Comparison of ENCODE assay signal across 19 cellular contexts in genomic region chr1:61130338-61131000, GRCh38. TPM values are rescaled to one million over a fixed set of nuclear protein-coding genes. Genes with fewer than 3 reads are reported as not detected.
DNase-seq lines count a peak whose midpoint lies in the region; ATAC-seq, FAIRE-seq and TF ChIP-seq lines count a peak whose summit lies in the region.
"Had no signal": no experiment of that assay in that cellular context is flagged by ENCODE, and none has a peak within 500 bp of the region (broad histone marks: within the 10 kb centered on the region; RNA-seq: fewer than 3 reads in every experiment).

No MANE protein-coding gene starts in this region.

- H3K4me3 ChIP-seq in HepG2 (replicated peaks in 1 of 3; ENCODE audit: insufficient read depth in 1 of 3, low read depth in 2 of 3, low read length in 3 of 3) (no peak overlapping the region), right lobe of liver (no peak overlapping the region), Karpas-422 (ENCODE audit: low read length) (no peak overlapping the region), thyroid gland (replicated peaks in 1 of 3) (no peak overlapping the region)
- H3K4me3 ChIP-seq: A549, GM23248 had no signal

- H3K36me3 Mint-ChIP-seq in mesothelial cell of epicardium, result peaks cover 6% of the 10 kb centered on the region
- H3K36me3 Mint-ChIP-seq: CD14-positive monocyte; CD8-positive, alpha-beta T cell had no signal

- H3K4me1 Mint-ChIP-seq in mesothelial cell of epicardium, result peaks cover 53% of the 10 kb centered on the region

- POLR2A ChIA-PET in HepG2 (lab: Yijun Ruan, JAX), result no interaction called here

- peak overlapping the region; percentile 39 for H3K27ac Mint-ChIP-seq in mesothelial cell of epicardium
- H3K27ac Mint-ChIP-seq: CD14-positive monocyte; CD8-positive, alpha-beta T cell had no signal

- TF ChIP-seq RAD21 in HepG2 (CRISPR knock-in tag; IDR thresholded peaks at IDR 0.05), result no peak

- H3K4me2 ChIP-seq in HepG2 (ENCODE audit: low read depth, low read length) (no peak overlapping the region), Karpas-422 (ENCODE audit: low read depth, low read length, poor library complexity, severe bottlenecking) (no peak overlapping the region)

- peaks cover 28% of the 10 kb centered on the region for H3K4me1 ChIP-seq in HepG2 (ENCODE audit: insufficient read depth, low read length)
- H3K4me1 ChIP-seq in right lobe of liver, result peaks cover 0 to 31% (median 7%) of the 10 kb centered on the region in 4 donors
- H3K4me1 ChIP-seq in Karpas-422 (ENCODE audit: low read length), result peaks cover 51% of the 10 kb centered on the region
- H3K4me1 ChIP-seq in thyroid gland, result peaks cover 51 to 62% of the 10 kb centered on the region in 2 donors

- ATAC-seq in HepG2, result no peak
- ATAC-seq in right lobe of liver, result no peak
- ATAC-seq in GM18870 (IDR thresholded peaks at IDR 0.05; ENCODE audit: unreplicated experiment), result no peak
- ATAC-seq: A549; CD8-positive, alpha-beta T cell had no signal

- TSS peak; percentile 3 for BruUV-seq in HepG2 (replicated peaks; lab: Mats Ljungman, UMichigan)

- no peak overlapping the region for H3K4me3 Mint-ChIP-seq in mesothelial cell of epicardium
- H3K4me3 Mint-ChIP-seq: CD14-positive monocyte; CD8-positive, alpha-beta T cell had no signal

- no peak overlapping the region for H2AFZ ChIP-seq in HepG2 (ENCODE audit: low read length)
- H2AFZ ChIP-seq in Karpas-422 (ENCODE audit: low read length), result no peak overlapping the region
- H2AFZ ChIP-seq: GM23248 had no signal

- H3K79me2 ChIP-seq in HepG2 (ENCODE audit: insufficient read depth, low read length), result peaks cover 91% of the 10 kb centered on the region
- H3K79me2 ChIP-seq in Karpas-422 (ENCODE audit: low read length), result peaks cover 27% of the 10 kb centered on the region

- TF ChIP-seq POLR2A in HepG2 (IDR thresholded peaks at IDR 0.05; ENCODE audit: insufficient read depth in 1 of 2, low read depth in 2 of 2, low read length in 2 of 2) (no peak), right lobe of liver (IDR thresholded peaks at IDR 0.05) (no peak), thyroid gland (IDR thresholded peaks at IDR 0.05) (no peak)

- H3K9ac ChIP-seq in HepG2 (ENCODE audit: insufficient read depth, low read depth, low read length) (no peak overlapping the region), Karpas-422 (ENCODE audit: low read length) (no peak overlapping the region)
- H3K9ac ChIP-seq: GM23248 had no signal

- intact Hi-C loops in HepG2 (cut with micrococcal nuclease; ENCODE audit: unreplicated experiment) (no loop called here), right lobe of liver (cut with DNase I) (no loop called here), thyroid gland (cut with DNase I) (no loop called here)

- CTCF ChIA-PET in HepG2 (lab: Yijun Ruan, JAX; ENCODE audit: low intra/inter-chr PET ratio, low total read pairs), result no interaction called here

- H3K9me2 ChIP-seq in Karpas-422 (replicated peaks; ENCODE audit: insufficient read depth, low read length), result no peaks in the 10 kb centered on the region

- H3K9me3 ChIP-seq in HepG2 (ENCODE audit: low read length), result no peaks in the 10 kb centered on the region
- no peaks in the 10 kb centered on the region for H3K9me3 ChIP-seq in right lobe of liver
- no peaks in the 10 kb centered on the region for H3K9me3 ChIP-seq in Karpas-422 (ENCODE audit: low read length)
- H3K9me3 ChIP-seq in thyroid gland, result no peaks in the 10 kb centered on the region
- H3K9me3 ChIP-seq: A549 had no signal

- TF ChIP-seq CTCF in HepG2 (CRISPR knock-in tag; IDR thresholded peaks at IDR 0.05) (no peak), right lobe of liver (IDR thresholded peaks at IDR 0.05) (no peak), mesothelial cell of epicardium (IDR thresholded peaks at IDR 0.05; ENCODE audit: unreplicated experiment) (no peak), thyroid gland (IDR thresholded peaks at IDR 0.05) (no peak)

- H3K27ac ChIP-seq in HepG2 (ENCODE audit: extremely low read length, insufficient read depth, low read length), result no peak overlapping the region
- no peak overlapping the region for H3K27ac ChIP-seq in right lobe of liver
- H3K27ac ChIP-seq in Karpas-422 (ENCODE audit: low read length), result 0 out of 2 replicates have a peak overlapping the region, but pooled peaks have one; percentile 35
- peak overlapping the region in 2 of 3 donors; percentile 1 to 30 for H3K27ac ChIP-seq in thyroid gland
- H3K27ac ChIP-seq: GM23248 had no signal

- H3K27me3 ChIP-seq in HepG2 (ENCODE audit: control insufficient read depth in 1 of 2, insufficient read depth in 2 of 2, low read length in 2 of 2), result no peaks in the 10 kb centered on the region
- no peaks in the 10 kb centered on the region for H3K27me3 ChIP-seq in right lobe of liver
- H3K27me3 ChIP-seq in Karpas-422 (ENCODE audit: low read length), result no peaks in the 10 kb centered on the region
- no peaks in the 10 kb centered on the region for H3K27me3 ChIP-seq in thyroid gland

- FAIRE-seq in HepG2 (lab: Jason Lieb, UNC), result no peak
- FAIRE-seq: A549, D721Med, GM18507, H54, HTR-8/SVneo had no signal

- in situ Hi-C loops in HepG2 (cut with HindIII; ENCODE audit: extremely low pct_ligation_motif_present, low pct_unique_long_range_greater_than_20kb), result no loop called here

- H3K36me3 ChIP-seq in HepG2 (replicated peaks in 1 of 2; ENCODE audit: control insufficient read depth in 1 of 2, insufficient read depth in 2 of 2, low read length in 2 of 2) (peaks cover 0 to 10% of the 10 kb centered on the region in 2 experiments; a peak in 2 of 5 replicates), right lobe of liver (no peaks in the 10 kb centered on the region), Karpas-422 (ENCODE audit: insufficient read depth, low read length) (no peaks in the 10 kb centered on the region), thyroid gland (no peaks in the 10 kb centered on the region)

- H3K27me3 Mint-ChIP-seq in mesothelial cell of epicardium (ENCODE audit: low read depth), result no peaks in the 10 kb centered on the region

- H4K20me1 ChIP-seq in HepG2 (ENCODE audit: insufficient read depth, low read length) (peaks cover 6% of the 10 kb centered on the region), Karpas-422 (ENCODE audit: insufficient read depth, low read depth, low read length) (no peaks in the 10 kb centered on the region)

- DNase-seq in HepG2 (ENCODE audit: low spot score) (no peak), right lobe of liver (no peak), Karpas-422 (no peak), mesothelial cell of epicardium (ENCODE audit: low spot score in 2 of 2, unreplicated experiment in 2 of 2) (no peak), thyroid gland (no peak), NCI-H526 (lab: John Stamatoyannopoulos, UW) (no peak), superior temporal gyrus (ENCODE audit: extremely low spot score) (no peak)
- DNase-seq: CD8-positive, alpha-beta T cell; COR-L47; DMS153; GF-D8; GM23248 had no signal

- no peaks in the 10 kb centered on the region for H3K9me3 Mint-ChIP-seq in mesothelial cell of epicardium
- H3K9me3 Mint-ChIP-seq: CD14-positive monocyte; CD8-positive, alpha-beta T cell had no signal

- WGBS in HepG2 (ENCODE audit: low lambda C conversion rate), result 98% methylated on average over 6 of the region's 6 CpGs
- WGBS in right lobe of liver (ENCODE audit: insufficient coverage, low coverage, low lambda C conversion rate, missing lambda C conversion rate), result 91% methylated on average over 6 of the region's 6 CpGs
- WGBS in thyroid gland, 2 donors, result 61 to 71% methylated on average over 6 of the region's 6 CpGs

- TF ChIP-seq EP300 in HepG2 (IDR thresholded peaks at IDR 0.05; ENCODE audit: low read depth in 2 of 2, low read length in 2 of 2) (no peak), HepG2 (CRISPR knock-in tag; IDR thresholded peaks at IDR 0.05; ENCODE audit: borderline replicate concordance) (no peak)

RNA-seq across cellular contexts. Expression of gene NFIA, which starts 48.1 kb away (rescaled TPM):
- total RNA-seq in HepG2 (2016; rRNA removed; fragmentation: Illumina TruSeq; extraction: Trizol) (14.8 and 28.5 TPM in 2 replicates), right lobe of liver (10 to 100 TPM; 36.7 to 97.2 (median 57.9) TPM), mesothelial cell of epicardium (152 to 163 TPM (median 162 TPM) in 3 replicates), thyroid gland (100 to 1,000 TPM; 105 to 149 (median 118) TPM)
- total RNA-seq in HepG2 (2016; cell fraction: cytosol; rRNA removed; fragmentation: Illumina TruSeq; extraction: Trizol; ENCODE audit: low read depth), result 8.1 and 8.4 TPM in 2 replicates
- total RNA-seq in HepG2 (2016; cell fraction: insoluble cytoplasmic fraction; rRNA removed; fragmentation: Illumina TruSeq; extraction: Trizol), result 11.5 and 25.9 TPM in 2 replicates
- total RNA-seq in HepG2 (2016; cell fraction: membrane; rRNA removed; fragmentation: Illumina TruSeq; extraction: Trizol), result 7.4 and 7.5 TPM in 2 replicates
- total RNA-seq in HepG2 (2016; cell fraction: nucleus; rRNA removed; fragmentation: Illumina TruSeq; extraction: Trizol), result 110 and 115 TPM in 2 replicates
- polyA plus RNA-seq in HepG2 (2011; rRNA removed), result 14.1 and 14.7 TPM in 2 replicates
- polyA plus RNA-seq in HepG2 (2011; cell fraction: cytosol; rRNA removed), result 11.0 and 12.6 TPM in 2 replicates
- polyA plus RNA-seq in HepG2 (2011; cell fraction: nucleus; rRNA removed), result 20.1 and 25.7 TPM in 2 replicates
- 4.5 and 5.7 TPM in 2 replicates for polyA plus RNA-seq in HepG2 (2012)
- polyA plus RNA-seq in HepG2 (2016; cell fraction: cytosol; fragmentation: Illumina TruSeq; extraction: Trizol; ENCODE audit: low read depth), result 0.64 and 0.71 TPM in 2 replicates
- 11.5 and 13.5 TPM in 2 replicates for polyA plus RNA-seq in HepG2 (2016; cell fraction: insoluble cytoplasmic fraction; fragmentation: Illumina TruSeq; extraction: Trizol; ENCODE audit: low read depth)
- 3.0 and 3.1 TPM in 2 replicates for polyA plus RNA-seq in HepG2 (2016; cell fraction: membrane; fragmentation: Illumina TruSeq; extraction: Trizol; ENCODE audit: low read depth)
- polyA plus RNA-seq in HepG2 (2016; cell fraction: nucleus; fragmentation: Illumina TruSeq; extraction: Trizol; ENCODE audit: insufficient read depth, low read depth), result 15.9 and 21.9 TPM in 2 replicates
- 62.5 and 117 TPM in 2 replicates for polyA minus RNA-seq in HepG2 (2011; rRNA and poly(A)+ RNA removed; ENCODE audit: low replicate concordance)
- 18.3 and 19.2 TPM in 2 replicates for polyA minus RNA-seq in HepG2 (2011; cell fraction: cytosol; rRNA and poly(A)+ RNA removed)
- polyA minus RNA-seq in HepG2 (2011; cell fraction: nucleus; rRNA and poly(A)+ RNA removed), result 167 and 202 TPM in 2 replicates
- 15.8 and 38.3 TPM in 2 replicates for total RNA-seq in Karpas-422 (2014; rRNA removed; shearing (Covaris generic); ENCODE audit: low replicate concordance)

Comparison
In these comparisons a context has a peak if more than half of its experiments do, and no peak if none do; other contexts are left out.
1. H3K27ac ChIP-seq: peak in Karpas-422 (single experiment) and thyroid gland (2 of 3); none in HepG2 (single experiment) and right lobe of liver (0 of 3).